25 cellular contexts compared by ENCODE assay signal in genomic region chr9:4756420-4756819, GRCh38. TPM values are rescaled to one million over a fixed set of nuclear protein-coding genes. Genes with fewer than 3 reads are reported as not detected.
DNase-seq lines count a peak whose midpoint lies in the region; ATAC-seq and TF ChIP-seq lines count a peak whose summit lies in the region.
"Had no signal": no experiment of that assay in that cellular context is flagged by ENCODE, and none has a peak within 500 bp of the region (broad histone marks: within the 10 kb centered on the region; RNA-seq: fewer than 3 reads in every experiment).

No MANE protein-coding gene starts in this region.

- no peak for TF ChIP-seq CTCF in SK-N-SH (IDR thresholded peaks at IDR 0.05)
- TF ChIP-seq CTCF in neural progenitor cell (IDR thresholded peaks at IDR 0.05): no peak
- no peak for TF ChIP-seq CTCF in colonic mucosa (IDR thresholded peaks at IDR 0.05)

- H3K4me1 ChIP-seq in SK-N-SH (ENCODE audit: control insufficient read depth in 1 of 2, insufficient read depth in 2 of 2, low read depth in 1 of 2, low read length in 1 of 2): no peaks in the 10 kb centered on the region
- no peaks in the 10 kb centered on the region for H3K4me1 ChIP-seq in neural progenitor cell
- H3K4me1 ChIP-seq in colonic mucosa: no peaks in the 10 kb centered on the region
- H3K4me1 ChIP-seq: HAP-1 had no signal

- H3K36me3 Mint-ChIP-seq in neural progenitor cell: no peaks in the 10 kb centered on the region
- H3K36me3 Mint-ChIP-seq: CD4-positive, alpha-beta memory T cell had no signal

- H3K4me3 ChIP-seq in SK-N-SH (ENCODE audit: low read depth in 2 of 2, low read length in 1 of 2) (no peak overlapping the region), neural progenitor cell (no peak overlapping the region), colonic mucosa (no peak overlapping the region)
- H3K4me3 ChIP-seq: BLaER1 treated with 17β-estradiol and CSF1 and Interleukin-3, amounts not matched to agents 10 nM and 100 nM; HAP-1; SK-N-MC had no signal

- H3K4me2 ChIP-seq in SK-N-SH: no peak overlapping the region
- H3K4me2 ChIP-seq in neural progenitor cell: no peak overlapping the region

- H3K27ac ChIP-seq in SK-N-SH (ENCODE audit: low read depth in 2 of 2, low read length in 1 of 2) (no peak overlapping the region), neural progenitor cell (no peak overlapping the region), colonic mucosa (no peak overlapping the region)
- H3K27ac ChIP-seq: BLaER1 treated with 17β-estradiol and CSF1 and Interleukin-3, amounts not matched to agents 10 nM and 100 nM; SK-N-MC had no signal

- H3K9me3 ChIP-seq in SK-N-SH: no peaks in the 10 kb centered on the region
- H3K9me3 ChIP-seq in neural progenitor cell (ENCODE audit: low read depth): no peaks in the 10 kb centered on the region
- no peaks in the 10 kb centered on the region for H3K9me3 ChIP-seq in colonic mucosa
- H3K9me3 ChIP-seq: BLaER1 treated with 17β-estradiol and CSF1 and Interleukin-3, amounts not matched to agents 10 nM and 100 nM; HAP-1 had no signal

- peak overlapping the region; percentile 18; the same call in 1 of the 2 replicates for H2AFZ ChIP-seq in SK-N-SH (ENCODE audit: low read depth)
- H2AFZ ChIP-seq in neural progenitor cell (replicated peaks): peak overlapping the region; percentile 20

- no peak for DNase-seq in SK-N-SH
- no peak for DNase-seq in left colon
- no peak for DNase-seq in neural progenitor cell (ENCODE audit: low spot score)
- no peak for DNase-seq in colonic mucosa
- DNase-seq: AML-193; CD4-positive, alpha-beta memory T cell; COR-L47; DMS53; GOT3; HFFc6; KBM-7; MV-4-11; NCI-H1105 treated with DMSO at 0.1 percent for 48 hours; NCI-H146; NCI-H2029; NCI-H2227 treated with DMSO at 0.1 percent for 48 hours; NCI-H510A; NCI-H69; SIG-M5 had no signal

- TF ChIP-seq RAD21 in SK-N-SH (IDR thresholded peaks at IDR 0.05; ENCODE audit: low read length): no peak

- no peak for TF ChIP-seq EP300 in SK-N-SH (IDR thresholded peaks at IDR 0.05; ENCODE audit: borderline replicate concordance in 1 of 2, low read depth in 1 of 2, low read length in 1 of 2)

- CTCF ChIA-PET in SK-N-SH (lab: Yijun Ruan, JAX): interaction anchor here (1.2 to 1.8 kb wide), 6 partner anchors 11 to 834 kb away, joined by 3 to 6 read pairs (median 4); partner anchors contain the start of gene AK3

- no peak overlapping the region for H3K4me3 Mint-ChIP-seq in neural progenitor cell
- H3K4me3 Mint-ChIP-seq: CD4-positive, alpha-beta memory T cell; HFFc6 had no signal

- H3K79me2 ChIP-seq in SK-N-SH (ENCODE audit: insufficient read depth): no peaks in the 10 kb centered on the region
- H3K79me2 ChIP-seq in neural progenitor cell (ENCODE audit: low read depth): no peaks in the 10 kb centered on the region

- H3K27me3 ChIP-seq in SK-N-SH (ENCODE audit: insufficient read depth) (no peaks in the 10 kb centered on the region), neural progenitor cell (no peaks in the 10 kb centered on the region), colonic mucosa (no peaks in the 10 kb centered on the region)
- H3K27me3 ChIP-seq: BLaER1 treated with 17β-estradiol and CSF1 and Interleukin-3, amounts not matched to agents 10 nM and 100 nM had no signal

- no peaks in the 10 kb centered on the region for H3F3A ChIP-seq in SK-N-SH (replicated peaks; ENCODE audit: insufficient read depth)
- no peaks in the 10 kb centered on the region for H3F3A ChIP-seq in neural progenitor cell (ENCODE audit: low read depth)

- intact Hi-C loops in left colon (cut with DNase I, micrococcal nuclease): no loop called here
- intact Hi-C loops in colonic mucosa (cut with DNase I): loop anchor here (5.0 to 10.0 kb wide), 2 partner anchors 688 to 836 kb away; no protein-coding TSS in a partner anchor

- POLR2A ChIA-PET in SK-N-SH (lab: Yijun Ruan, JAX): no interaction called here

- WGBS in SK-N-SH (ENCODE audit: low lambda C conversion rate): 76% methylated on average over 4 of the region's 4 CpGs

- no peak for ATAC-seq in SK-N-SH treated with all-trans-retinoic acid at 6 μM for 48 hours
- peak; percentile 79 for ATAC-seq in left colon
- no peak for ATAC-seq in GM21786 (IDR thresholded peaks at IDR 0.05; ENCODE audit: unreplicated experiment)
- no peak for ATAC-seq in GM19467 (IDR thresholded peaks at IDR 0.05; ENCODE audit: unreplicated experiment)

- no peaks in the 10 kb centered on the region for H3K9me2 ChIP-seq in SK-N-SH

- H3K9me3 Mint-ChIP-seq in neural progenitor cell: no peaks in the 10 kb centered on the region
- H3K9me3 Mint-ChIP-seq: CD4-positive, alpha-beta memory T cell; HFFc6 had no signal

- peaks cover 2% of the 10 kb centered on the region for H3K27me3 Mint-ChIP-seq in neural progenitor cell (ENCODE audit: insufficient read depth, low read depth)

- H4K20me1 ChIP-seq in SK-N-SH (ENCODE audit: insufficient read depth) (no peaks in the 10 kb centered on the region), neural progenitor cell (ENCODE audit: low read depth) (no peaks in the 10 kb centered on the region)
- H4K20me1 ChIP-seq: BLaER1 treated with 17β-estradiol and CSF1 and Interleukin-3, amounts not matched to agents 10 nM and 100 nM had no signal

- no peaks in the 10 kb centered on the region for H3K4me1 Mint-ChIP-seq in neural progenitor cell

- H3K9ac ChIP-seq in SK-N-SH (no peak overlapping the region), neural progenitor cell (peak overlapping the region; percentile 13), colonic mucosa (ENCODE audit: low read depth in 2 of 2, low read length in 2 of 2) (no peak overlapping the region)

- no peak overlapping the region for H3K27ac Mint-ChIP-seq in neural progenitor cell
- H3K27ac Mint-ChIP-seq: CD4-positive, alpha-beta memory T cell; HFFc6 had no signal

- H3K36me3 ChIP-seq in SK-N-SH (replicated peaks in 1 of 2; ENCODE audit: control insufficient read depth in 1 of 2, insufficient read depth in 2 of 2, low read length in 1 of 2): no peaks in the 10 kb centered on the region
- no peaks in the 10 kb centered on the region for H3K36me3 ChIP-seq in neural progenitor cell
- H3K36me3 ChIP-seq in colonic mucosa: no peaks in the 10 kb centered on the region
- H3K36me3 ChIP-seq: BLaER1 treated with 17β-estradiol and CSF1 and Interleukin-3, amounts not matched to agents 10 nM and 100 nM; HAP-1 had no signal

TF ChIP-seq in SK-N-SH, 30 proteins besides CTCF, POLR2A, EP300 and RAD21:
- TF ChIP-seq RXRA (IDR thresholded peaks at IDR 0.05; ENCODE audit: borderline replicate concordance, low read depth): no peak
- no peak for TF ChIP-seq PBX3 (IDR thresholded peaks at IDR 0.05)

TF ChIP-seq in SK-N-SH treated with all-trans-retinoic acid at 6 μM for 48 hours, 23 proteins besides CTCF, POLR2A, EP300 and RAD21:
- TF ChIP-seq PPARA (CRISPR knock-in tag; IDR thresholded peaks at IDR 0.05; ENCODE audit: borderline replicate concordance): no peak
- no peak for TF ChIP-seq PATZ1 (CRISPR knock-in tag; IDR thresholded peaks at IDR 0.05; ENCODE audit: borderline replicate concordance)

RNA-seq across cellular contexts. Expression of gene AK3, which starts 15.4 kb away (rescaled TPM):
- 20.6 and 30.8 TPM in 2 replicates for polyA plus RNA-seq in SK-N-SH (2012; rRNA removed)
- 33.5 and 41.1 TPM in 2 replicates for polyA plus RNA-seq in SK-N-SH (2012; cell fraction: cytosol; rRNA removed)
- 13.6 and 32.3 TPM in 2 replicates for polyA plus RNA-seq in SK-N-SH (2012; cell fraction: nucleus; rRNA removed)
- 10 to 100 TPM; 89.1 to 95.7 TPM for total RNA-seq in left colon
- total RNA-seq in neural progenitor cell (ENCODE audit: low replicate concordance): 33.9 and 54.8 TPM in 2 replicates
- total RNA-seq in colonic mucosa: 10 to 100 TPM; 80.3 to 95.7 TPM

RNA-seq across cellular contexts. Expression of gene RCL1, which starts 36.3 kb away (rescaled TPM):
- polyA plus RNA-seq in SK-N-SH (2012; rRNA removed): 18.4 and 18.6 TPM in 2 replicates
- 16.3 and 17.0 TPM in 2 replicates for polyA plus RNA-seq in SK-N-SH (2012; cell fraction: cytosol; rRNA removed)
- 18.0 and 22.4 TPM in 2 replicates for polyA plus RNA-seq in SK-N-SH (2012; cell fraction: nucleus; rRNA removed)
- total RNA-seq in left colon (10 to 100 TPM in 1 of 2 donors, 1 to 10 TPM in 1; 9.3 to 10.6 TPM), neural progenitor cell (ENCODE audit: low replicate concordance) (17.9 and 19.5 TPM in 2 replicates), colonic mucosa (10 to 100 TPM in 1 of 2 donors, 1 to 10 TPM in 1; 7.0 to 12.5 TPM)
